Comparison of ENCODE assay signal across 9 cellular contexts in genomic region chr6:12751694-12752304, GRCh38. TPM values are rescaled to one million over a fixed set of nuclear protein-coding genes. Genes with fewer than 3 reads are reported as not detected.
DNase-seq lines count a peak whose midpoint lies in the region; ATAC-seq and TF ChIP-seq lines count a peak whose summit lies in the region.
"Had no signal": no experiment of that assay in that cellular context is flagged by ENCODE, and none has a peak within 500 bp of the region (broad histone marks: within the 10 kb centered on the region; RNA-seq: fewer than 3 reads in every experiment).

No MANE protein-coding gene starts in this region.

- H3K4me3 Mint-ChIP-seq in Caco-2 (ENCODE audit: unreplicated experiment): no peak overlapping the region
- H3K4me3 Mint-ChIP-seq: activated naive CD4-positive, alpha-beta T cell treated with anti-CD3 and anti-CD28 coated beads, Interleukin-2, amount 50 U/mL, for 24 hours had no signal

- no peaks in the 10 kb centered on the region for H3K9me3 Mint-ChIP-seq in Caco-2 (ENCODE audit: unreplicated experiment)
- H3K9me3 Mint-ChIP-seq: activated naive CD4-positive, alpha-beta T cell treated with anti-CD3 and anti-CD28 coated beads, Interleukin-2, amount 50 U/mL, for 24 hours had no signal

- H4K91ac ChIP-seq in IMR-90 (ENCODE audit: insufficient read depth, low read depth, low read length): no peak overlapping the region

- peaks cover 11% of the 10 kb centered on the region for H3K27me3 Mint-ChIP-seq in Caco-2 (ENCODE audit: insufficient read depth, unreplicated experiment)

- H4K5ac ChIP-seq in IMR-90 (ENCODE audit: low read depth, low read length): no peak overlapping the region

- no peak overlapping the region for H2BK15ac ChIP-seq in IMR-90 (ENCODE audit: low read depth, low read length)

- H3K9me3 ChIP-seq in Caco-2 (no peaks in the 10 kb centered on the region), IMR-90 (ENCODE audit: control insufficient read depth, insufficient read depth, low read length) (no peaks in the 10 kb centered on the region), cardiac muscle cell (ENCODE audit: low read depth) (no peaks in the 10 kb centered on the region), WERI-Rb-1 (ENCODE audit: severe bottlenecking) (no peaks in the 10 kb centered on the region)

- H3K56ac ChIP-seq in IMR-90 (ENCODE audit: extremely low read depth, insufficient read depth, low read length): no peak overlapping the region

- WGBS in IMR-90 (ENCODE audit: extremely low coverage in 2 of 2, insufficient read length in 1 of 2), 2 experiments: 80% methylated on average over 1 of the region's 10 CpGs; no CpG with 5 or more reads in 1 of the 2 experiments

- H2AK9ac ChIP-seq in IMR-90 (replicated peaks; ENCODE audit: low read depth, low read length, poor library complexity): no peak overlapping the region

- H3K27me3 ChIP-seq in Caco-2 (replicated peaks; ENCODE audit: control insufficient read depth, insufficient read depth, low read length) (no peaks in the 10 kb centered on the region), IMR-90 (ENCODE audit: control insufficient read depth, insufficient read depth, low read length) (no peaks in the 10 kb centered on the region), cardiac muscle cell (peaks cover 48% of the 10 kb centered on the region), WERI-Rb-1 (ENCODE audit: insufficient read depth, low read depth, severe bottlenecking) (peaks cover 6% of the 10 kb centered on the region)

- no peak overlapping the region for H3K27ac Mint-ChIP-seq in Caco-2 (ENCODE audit: unreplicated experiment)
- H3K27ac Mint-ChIP-seq: activated naive CD4-positive, alpha-beta T cell treated with anti-CD3 and anti-CD28 coated beads, Interleukin-2, amount 50 U/mL, for 24 hours had no signal

- no peak overlapping the region for H3K18ac ChIP-seq in IMR-90 (ENCODE audit: low read depth, low read length)

- peak; percentile 60 for ATAC-seq in IMR-90 (ENCODE audit: low read depth)
- no peak for ATAC-seq in GM18868 (IDR thresholded peaks at IDR 0.05; ENCODE audit: unreplicated experiment)
- ATAC-seq in HG03175 (IDR thresholded peaks at IDR 0.05; ENCODE audit: unreplicated experiment): no peak

- CTCF ChIA-PET in Caco-2 (lab: Charles Lee) (no interaction called here), IMR-90 (lab: Yijun Ruan, JAX) (no interaction called here)

- H3K27ac ChIP-seq in IMR-90 (ENCODE audit: insufficient read depth, low read length) (no peak overlapping the region), cardiac muscle cell (no peak overlapping the region), WERI-Rb-1 (no peak overlapping the region)

- in situ Hi-C loops in IMR-90 (cut with MboI; ENCODE audit: low sequenced_read_pairs): no loop called here

- H3K4me1 Mint-ChIP-seq in Caco-2 (ENCODE audit: low read depth, unreplicated experiment): no peaks in the 10 kb centered on the region
- H3K4me1 Mint-ChIP-seq: activated naive CD4-positive, alpha-beta T cell treated with anti-CD3 and anti-CD28 coated beads, Interleukin-2, amount 50 U/mL, for 24 hours had no signal

- H3K4me3 ChIP-seq in Caco-2 (ENCODE audit: low read depth, low read length) (no peak overlapping the region), IMR-90 (ENCODE audit: insufficient read depth, low read depth, low read length) (no peak overlapping the region), cardiac muscle cell (no peak overlapping the region), WERI-Rb-1 (ENCODE audit: low read depth, low read length) (no peak overlapping the region)

- TF ChIP-seq POLR2A in IMR-90 (IDR thresholded peaks at IDR 0.05; ENCODE audit: low read depth, low read length): no peak

- no peaks in the 10 kb centered on the region for H3K9me1 ChIP-seq in IMR-90 (ENCODE audit: insufficient read depth, low read length)

- no peaks in the 10 kb centered on the region for H3K79me1 ChIP-seq in IMR-90 (ENCODE audit: low read depth in 1 of 2, low read length in 2 of 2)

- no peak overlapping the region for H3K4me2 ChIP-seq in IMR-90 (ENCODE audit: low read depth, low read length)

- H3K9ac ChIP-seq in IMR-90 (ENCODE audit: low read depth, low read length): no peak overlapping the region

- no peak overlapping the region for H2BK5ac ChIP-seq in IMR-90 (ENCODE audit: low read depth, low read length, poor library complexity, severe bottlenecking)

- no peaks in the 10 kb centered on the region for H4K20me1 ChIP-seq in IMR-90 (ENCODE audit: insufficient read depth, low read length)

- no peaks in the 10 kb centered on the region for H3K4me1 ChIP-seq in Caco-2
- no peaks in the 10 kb centered on the region for H3K4me1 ChIP-seq in IMR-90 (ENCODE audit: control insufficient read depth, insufficient read depth, low read length)
- H3K4me1 ChIP-seq in cardiac muscle cell (ENCODE audit: low read depth): no peaks in the 10 kb centered on the region

- no peak overlapping the region for H2BK20ac ChIP-seq in IMR-90 (ENCODE audit: low read depth, low read length)

- DNase-seq in Caco-2 (peak; percentile 65 to 79), IMR-90 (peak; percentile 12), cardiac muscle cell (ENCODE audit: low read depth in 1 of 2, low spot score in 1 of 2) (peak; percentile 72 to 87), WERI-Rb-1 (no peak)
- peak; percentile 61 for DNase-seq in activated CD8-positive, alpha-beta memory T cell treated with anti-CD3 and anti-CD28 coated beads for 24 hours
- DNase-seq in stimulated activated CD4-positive, alpha-beta T cell treated with anti-CD3 and anti-CD28 coated beads, Interleukin-15, amount 100 ng/mL, for 24 hours: peak; percentile 55

- H3K36me3 ChIP-seq in Caco-2 (ENCODE audit: control insufficient read depth, insufficient read depth, low read length): no peaks in the 10 kb centered on the region
- no peaks in the 10 kb centered on the region for H3K36me3 ChIP-seq in IMR-90 (ENCODE audit: control insufficient read depth, insufficient read depth, low read length)
- H3K36me3 ChIP-seq in cardiac muscle cell: no peaks in the 10 kb centered on the region
- H3K36me3 ChIP-seq in WERI-Rb-1: no peaks in the 10 kb centered on the region

- H2AK5ac ChIP-seq in IMR-90 (ENCODE audit: low read depth, low read length): no peak overlapping the region

- H3K4ac ChIP-seq in IMR-90 (ENCODE audit: low read depth, low read length): no peak overlapping the region

- POLR2A ChIA-PET in Caco-2 (lab: Charles Lee) (no interaction called here), IMR-90 (lab: Charles Lee; ENCODE audit: unreplicated experiment) (no interaction called here)

- no peak overlapping the region for H4K8ac ChIP-seq in IMR-90 (ENCODE audit: low read depth in 2 of 2, low read length in 2 of 2)

- H2BK120ac ChIP-seq in IMR-90 (ENCODE audit: low read depth, low read length): no peak overlapping the region

- BruUV-seq in Caco-2 (replicated peaks; lab: Mats Ljungman, UMichigan) (no TSS peak), IMR-90 (replicated peaks; lab: Mats Ljungman, UMichigan) (no TSS peak)

- TF ChIP-seq CTCF in Caco-2 (IDR thresholded peaks at IDR 0.05; ENCODE audit: insufficient read depth in 1 of 2, low read depth in 1 of 2, low read length in 1 of 2, severe bottlenecking in 1 of 2, unreplicated experiment in 1 of 2) (no peak), IMR-90 (conservative IDR thresholded peaks at IDR 0.05; ENCODE audit: low read depth, low read length) (no peak), cardiac muscle cell (IDR thresholded peaks at IDR 0.05; ENCODE audit: low read depth, low read length) (no peak), WERI-Rb-1 (IDR thresholded peaks at IDR 0.05; ENCODE audit: low read depth, low read length) (no peak)

- TF ChIP-seq RAD21 in IMR-90 (IDR thresholded peaks at IDR 0.05; ENCODE audit: low read length): no peak

- dilution Hi-C loops in IMR-90 (cut with HindIII; ENCODE audit: low sequenced_read_pairs, unreplicated experiment): no loop called here

- no peaks in the 10 kb centered on the region for H3K36me3 Mint-ChIP-seq in Caco-2 (ENCODE audit: insufficient read depth, unreplicated experiment)
- H3K36me3 Mint-ChIP-seq: activated naive CD4-positive, alpha-beta T cell treated with anti-CD3 and anti-CD28 coated beads, Interleukin-2, amount 50 U/mL, for 24 hours had no signal

- intact Hi-C loops in Caco-2 (cut with micrococcal nuclease; ENCODE audit: unreplicated experiment): no loop called here
- intact Hi-C loops in IMR-90 (cut with micrococcal nuclease): no loop called here

- H2AFZ ChIP-seq in IMR-90 (replicated peaks; ENCODE audit: low read length, poor library complexity): no peak overlapping the region

- H3K14ac ChIP-seq in IMR-90 (replicated peaks; ENCODE audit: low read depth, low read length): no peak overlapping the region

- no peak overlapping the region for H3K23ac ChIP-seq in IMR-90 (ENCODE audit: low read depth, low read length)

TF ChIP-seq in IMR-90, 13 proteins besides CTCF, POLR2A, EP300 and RAD21:
- no peak for TF ChIP-seq MAZ (IDR thresholded peaks at IDR 0.05; ENCODE audit: borderline replicate concordance, low read depth, low read length)
- no peak for TF ChIP-seq MXI1 (IDR thresholded peaks at IDR 0.05; ENCODE audit: borderline replicate concordance, low read depth, low read length)

RNA-seq across cellular contexts. Expression of gene PHACTR1, which starts 35.2 kb away (rescaled TPM):
- 0.41 and 0.67 TPM in 2 replicates for total RNA-seq in Caco-2 (2022)
- not detected in 2 replicates for total RNA-seq in IMR-90 (2012; rRNA removed)
- polyA plus RNA-seq in IMR-90 (2012; rRNA removed): not detected in 2 replicates
- polyA plus RNA-seq in IMR-90 (2012; cell fraction: cytosol; rRNA removed): not detected in 2 replicates
- polyA plus RNA-seq in IMR-90 (2012; cell fraction: nucleus; rRNA removed; ENCODE audit: low replicate concordance): not detected in 2 replicates
- 18.3 and 33.9 TPM in 2 replicates for total RNA-seq in cardiac muscle cell
- 11.2 and 20.4 TPM in 2 replicates for polyA plus RNA-seq in cardiac muscle cell

Comparison
In these comparisons a context has a peak if more than half of its experiments do, and no peak if none do; other contexts are left out.
1. RNA of gene PHACTR1, which starts 35.2 kb away (total RNA-seq): 18.3 to 33.9 TPM in cardiac muscle cell; 0.41 to 0.67 TPM in Caco-2 and not detected in IMR-90; every median in the first group is over 10 times any median in the second.